ENCODE assay signal across 1 cellular context in the genomic region with DNA sequence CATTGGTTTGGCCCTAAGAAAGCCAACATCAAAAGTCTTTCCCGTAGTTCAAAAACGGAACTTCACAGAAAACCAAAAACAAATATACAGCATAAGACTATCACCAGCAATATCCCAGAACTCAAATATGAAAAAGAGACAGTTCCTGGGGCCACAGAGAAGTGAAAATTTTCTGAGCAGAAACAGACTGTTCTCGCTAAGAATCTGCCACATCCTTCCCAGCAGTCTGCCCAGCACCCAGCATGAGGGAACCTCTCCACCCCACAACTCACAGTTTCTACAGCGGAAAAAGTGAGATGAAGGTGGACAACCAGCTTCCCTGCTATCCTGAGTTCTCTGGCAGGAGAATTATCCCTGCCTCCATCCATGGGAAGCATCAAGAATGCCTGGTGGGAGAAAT.
TF ChIP-seq lines count a peak whose summit lies in the region.

No MANE protein-coding gene starts in this region.

TF ChIP-seq in GM23338, 12 proteins besides CTCF, POLR2A, EP300 and RAD21:
- TF ChIP-seq JUNB (IDR thresholded peaks at IDR 0.05; ENCODE audit: unreplicated experiment) (no peak), ETS1 (IDR thresholded peaks at IDR 0.05) (no peak), STAT1 (IDR thresholded peaks at IDR 0.05; ENCODE audit: unreplicated experiment) (no peak), EZH2 (IDR thresholded peaks at IDR 0.05; ENCODE audit: low read depth, unreplicated experiment) (no peak), POLR2AphosphoS5 (IDR thresholded peaks at IDR 0.05; ENCODE audit: low read depth) (no peak), REST (IDR thresholded peaks at IDR 0.05; ENCODE audit: unreplicated experiment) (no peak), ZNF331 (CRISPR knock-in tag; IDR thresholded peaks at IDR 0.05; ENCODE audit: low read depth) (no peak), CREB1 (CRISPR knock-in tag; IDR thresholded peaks at IDR 0.05; ENCODE audit: low read depth) (no peak)
